Comparison of ENCODE assay signal across 26 cellular contexts in the genomic region with DNA sequence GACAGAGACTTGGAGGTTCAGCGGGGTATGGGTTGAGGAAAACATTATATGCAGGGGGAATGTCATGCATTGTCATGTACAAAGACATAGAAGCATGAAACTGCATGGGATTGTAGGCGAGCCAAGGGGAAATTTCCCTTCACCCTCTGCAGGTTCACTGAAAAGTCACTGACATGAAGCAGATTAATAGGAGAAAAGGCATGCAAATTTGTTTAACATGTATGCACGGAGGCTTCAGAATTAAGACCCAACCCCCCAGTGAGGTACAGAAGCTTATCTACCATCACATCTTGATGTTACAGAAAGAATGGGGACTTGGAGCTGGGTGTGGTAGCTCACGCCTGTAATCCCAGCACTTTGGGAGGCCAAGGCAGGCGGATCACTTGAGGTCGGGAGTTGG. TPM values are rescaled to one million over a fixed set of nuclear protein-coding genes. Genes with fewer than 3 reads are reported as not detected.
"Had no signal": no experiment of that assay in that cellular context is flagged by ENCODE, and none has a peak within 500 bp of the region (broad histone marks: within the 10 kb centered on the region; RNA-seq: fewer than 3 reads in every experiment).

No MANE protein-coding gene starts in this region.

- H3K36me3 ChIP-seq: gastrocnemius medialis, neural progenitor cell, right lobe of liver, suprapubic skin, transverse colon, upper lobe of right lung, uterus had no signal

- ATAC-seq: esophagus mucosa; gastrocnemius medialis; left lobe of liver; mucosa of descending colon; natural killer cell treated with Interleukin-12 subunit alpha and Interleukin-12 subunit beta and Interleukin-15 and Interleukin-18, amount 100 ng/mL, for 72 hours; right lobe of liver; stimulated activated naive B cell treated with anti-CD40 and anti-IgM and Interleukin-4, amounts not matched to agents 10 μg/mL and 1 μg/mL and 100 μg/mL, for 72 hours; upper lobe of right lung had no signal

- H3K4me3 ChIP-seq: gastrocnemius medialis, mucosa of descending colon, neural progenitor cell, right lobe of liver, suprapubic skin, transverse colon, upper lobe of right lung, uterus had no signal

- H3K4me1 ChIP-seq: gastrocnemius medialis, right lobe of liver, upper lobe of right lung, uterus had no signal

- H3K27me3 ChIP-seq: gastrocnemius medialis, neural progenitor cell, right lobe of liver, suprapubic skin, transverse colon, upper lobe of right lung, uterus had no signal

- H3K27ac ChIP-seq: epithelial cell of prostate, gastrocnemius medialis, neural progenitor cell, parathyroid adenoma, right lobe of liver, suprapubic skin, transverse colon, upper lobe of right lung, uterus had no signal

- DNase-seq: effector CD8-positive, alpha-beta T cell; endodermal cell; foreskin fibroblast; gastrocnemius medialis; head of caudate nucleus; kidney; mesenchymal stem cell; mucosa of descending colon; naive B cell; right lobe of liver; small intestine; stimulated activated CD4-positive, alpha-beta T cell treated with anti-CD3 and anti-CD28 coated beads, Interleukin-15, amount 100 ng/mL, for 24 hours; stimulated activated CD4-positive, alpha-beta T cell treated with anti-CD3 and anti-CD28 coated beads, Interleukin-2, amount 100 ng/mL, for 48 hours; stimulated activated naive B cell treated with anti-CD40 and anti-IgM and Interleukin-4, amounts not matched to agents 10 μg/mL and 1 μg/mL and 100 μg/mL, for 72 hours; transverse colon; upper lobe of right lung; uterus had no signal

- H3K9me3 ChIP-seq: gastrocnemius medialis, mucosa of descending colon, right lobe of liver, suprapubic skin, transverse colon, upper lobe of right lung, uterus had no signal

RNA-seq across cellular contexts. Expression of a gene that starts 18.5 kb away (rescaled TPM):
- total RNA-seq: endodermal cell, esophagus mucosa, glomerular endothelial cell, lung microvascular endothelial cell had no signal
